In genomic region chr4:37244583-37245390, GRCh38 we compare ENCODE assay signal across 9 cellular contexts. TPM values are rescaled to one million over a fixed set of nuclear protein-coding genes. Genes with fewer than 3 reads are reported as not detected.
A peak's percentile ranks its signal among the peaks of the same experiment; 100 is the strongest.
DNase-seq lines count a peak whose midpoint lies in the region; ATAC-seq and TF ChIP-seq lines count a peak whose summit lies in the region.
"Had no signal": no experiment of that assay in that cellular context is flagged by ENCODE, and none has a peak within 500 bp of the region (broad histone marks: within the 10 kb centered on the region; RNA-seq: fewer than 3 reads in every experiment).

Gene NWD2, plus strand, starts transcription at chr4:37244743. Its CDS starts 325 bp downstream, at chr4:37245068.

- no peak for ATAC-seq in GM19351 (IDR thresholded peaks at IDR 0.05; ENCODE audit: unreplicated experiment)
- ATAC-seq in GM21390 (IDR thresholded peaks at IDR 0.05; ENCODE audit: unreplicated experiment) = no peak

- no peaks in the 10 kb centered on the region for H3K4me1 ChIP-seq in cardiac muscle cell (ENCODE audit: low read depth)

- no peak within 1 kb of the TSS for H3K27ac ChIP-seq in cardiac muscle cell

- DNase-seq in DMS53 treated with DMSO at 0.1 percent for 48 hours (lab: John Stamatoyannopoulos, UW; ENCODE audit: unreplicated experiment) (peak; percentile 29), NCI-H69 (lab: John Stamatoyannopoulos, UW) (peak; percentile 61), cardiac muscle cell (ENCODE audit: low read depth in 1 of 2, low spot score in 1 of 2) (peak; percentile 7 to 62), occipital lobe (lab: John Stamatoyannopoulos, UW) (peak; percentile 43), OCI-M2 (lab: John Stamatoyannopoulos, UW; ENCODE audit: unreplicated experiment) (no peak)
- no peak for DNase-seq in activated CD4-positive, CD25-positive, alpha-beta regulatory T cell (lab: John Stamatoyannopoulos, UW)
- DNase-seq: activated CD4-positive, alpha-beta memory T cell treated with anti-CD3 and anti-CD28 coated beads, Interleukin-2, amount 10 ng/mL, durations not matched to agents 7 days and 5 days had no signal

- H3K9me3 ChIP-seq in cardiac muscle cell (ENCODE audit: low read depth) = no peaks in the 10 kb centered on the region

- peaks cover 100% of the 10 kb centered on the region for H3K27me3 ChIP-seq in cardiac muscle cell

- H3K4me3 ChIP-seq in cardiac muscle cell = peak within 1 kb of the TSS; percentile 31

- no peaks in the 10 kb centered on the region for H3K36me3 ChIP-seq in cardiac muscle cell

- no peak for TF ChIP-seq CTCF in cardiac muscle cell (IDR thresholded peaks at IDR 0.05; ENCODE audit: low read depth, low read length)

RNA-seq across cellular contexts. Expression of gene NWD2, which starts in this region (rescaled TPM):
- 0.06 TPM in 1 of 2 replicates, not detected in the other for total RNA-seq in cardiac muscle cell
- polyA plus RNA-seq in cardiac muscle cell = not detected in 2 replicates
- total RNA-seq in occipital lobe = 44.5 TPM
- total RNA-seq: activated CD4-positive, alpha-beta memory T cell treated with anti-CD3 and anti-CD28 coated beads, Interleukin-2, amount 10 ng/mL, durations not matched to agents 7 days and 5 days had no signal

Comparison
In these comparisons a context has a peak if more than half of its experiments do, and no peak if none do; other contexts are left out.
1. RNA of gene NWD2 (total RNA-seq): 44.5 TPM in occipital lobe (single experiment); 0.06 TPM in cardiac muscle cell; every median in the first group is over 10 times any median in the second.
2. Peak in DNase-seq and H3K4me3 ChIP-seq in cardiac muscle cell; RNA of the gene not detected or under 1 TPM.
3. DNase-seq: peak in DMS53 treated with DMSO at 0.1 percent for 48 hours (single experiment), NCI-H69 (single experiment) and occipital lobe (single experiment); none in OCI-M2 (single experiment) and activated CD4-positive, CD25-positive, alpha-beta regulatory T cell (0 of 4).